ENCODE assay signal across 24 cellular contexts in the genomic region with DNA sequence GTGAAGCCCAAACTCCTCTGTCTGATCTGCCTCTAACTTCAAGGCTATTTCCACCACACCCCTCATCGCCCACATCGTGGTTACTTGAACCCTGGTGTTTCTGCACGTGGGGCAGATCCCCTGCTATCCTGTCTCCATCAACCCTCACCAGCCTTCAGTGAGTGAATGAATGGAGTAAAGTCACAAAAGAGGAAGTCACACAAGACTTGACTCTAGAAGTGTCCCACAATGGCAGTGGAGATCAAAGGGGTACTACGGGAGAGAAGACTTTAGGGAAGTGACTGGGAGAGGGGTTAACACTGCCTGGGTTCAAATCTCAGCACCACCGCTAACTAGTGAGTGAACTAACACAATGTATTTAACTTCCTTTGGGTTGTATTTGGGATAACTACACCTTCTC.
"Had no signal": no experiment of that assay in that cellular context is flagged by ENCODE, and none has a peak within 500 bp of the region (broad histone marks: within the 10 kb centered on the region; RNA-seq: fewer than 3 reads in every experiment).

No MANE protein-coding gene starts in this region.

- H3K36me3 Mint-ChIP-seq: activated naive CD4-positive, alpha-beta T cell treated with anti-CD3 and anti-CD28 coated beads, Interleukin-2, amount 10 ng/mL, durations not matched to agents 7 days and 5 days; activated naive CD8-positive, alpha-beta T cell treated with anti-CD3 and anti-CD28 coated beads for 36 hours; WTC11 had no signal

- H3K4me1 ChIP-seq: colonic mucosa, SJSA1 had no signal

- H3K9ac ChIP-seq: KMS-11 had no signal

- H3K27me3 Mint-ChIP-seq: activated naive CD8-positive, alpha-beta T cell treated with anti-CD3 and anti-CD28 coated beads for 36 hours had no signal

- H3K36me3 ChIP-seq: colonic mucosa, SJSA1 had no signal

- H3K4me3 Mint-ChIP-seq: activated CD8-positive, alpha-beta T cell treated with anti-CD3 and anti-CD28 coated beads, Interleukin-2, amount 10 ng/mL, durations not matched to agents 7 days and 5 days; activated naive CD4-positive, alpha-beta T cell treated with anti-CD3 and anti-CD28 coated beads, Interleukin-2, amount 10 ng/mL, durations not matched to agents 7 days and 5 days; activated naive CD8-positive, alpha-beta T cell treated with anti-CD3 and anti-CD28 coated beads for 36 hours; activated T-helper 17 cell treated with anti-CD3 and anti-CD28 coated beads, Interleukin-2, amount 50 U/mL, for 72 hours; T-helper 1 cell treated with Interleukin-12 subunit alpha and Interleukin-12 subunit beta and Interleukin-4 antibody, amounts not matched to agents 30 μg/mL and 1 μg/mL, for 36 hours; WTC11 had no signal

- H3K9me3 ChIP-seq: colonic mucosa, SJSA1 had no signal

- H3K4me3 ChIP-seq: colonic mucosa, SJSA1 had no signal

- H3K27ac ChIP-seq: colonic mucosa, KMS-11, SJSA1 had no signal

- ATAC-seq: activated CD8-positive, alpha-beta T cell treated with anti-CD3 and anti-CD28 coated beads, Interleukin-2, amount 10 ng/mL, durations not matched to agents 7 days and 5 days; activated T-helper 17 cell treated with anti-CD3 and anti-CD28 coated beads, Interleukin-2, amount 50 U/mL, for 72 hours; WTC11 had no signal

- H3K27me3 ChIP-seq: colonic mucosa, SJSA1 had no signal

- DNase-seq: activated CD4-positive, alpha-beta T cell treated with anti-CD3 and anti-CD28 coated beads for 48 hours; activated CD4-positive, alpha-beta T cell treated with anti-CD3 and anti-CD28 coated beads, Interleukin-2, amount 50 U/mL, for 4 hours; activated CD4-positive, CD25-positive, alpha-beta regulatory T cell treated with anti-CD3 and anti-CD28 coated beads, Interleukin-2, amount 50 U/mL, for 72 hours; activated CD8-positive, alpha-beta T cell treated with anti-CD3 and anti-CD28 coated beads, Interleukin-2, amount 10 ng/mL, durations not matched to agents 7 days and 5 days; activated gamma-delta T cell treated with Interleukin-2 at 50 U/mL for 16 hours; activated naive CD4-positive, alpha-beta T cell treated with anti-CD3 and anti-CD28 coated beads, Interleukin-2, amount 10 ng/mL, durations not matched to agents 7 days and 5 days; activated naive CD8-positive, alpha-beta T cell treated with anti-CD3 and anti-CD28 coated beads for 36 hours; activated T-cell treated with anti-CD3 and anti-CD28 coated beads for 4 hours; activated T-cell treated with anti-CD3 and anti-CD28 coated beads, Interleukin-2, amount 50 U/mL, for 48 hours; colonic mucosa; NCI-H1092; NCI-H1417; NCI-H1930; NCI-H2171; NCI-H2227 treated with DMSO at 0.1 percent for 48 hours; NCI-H446 treated with DMSO at 0.1 percent for 48 hours; NCI-H526; NCI-H774; SHP77 had no signal

- H3K4me2 ChIP-seq: KMS-11 had no signal

- H3K4me1 Mint-ChIP-seq: activated naive CD4-positive, alpha-beta T cell treated with anti-CD3 and anti-CD28 coated beads, Interleukin-2, amount 10 ng/mL, durations not matched to agents 7 days and 5 days; activated naive CD8-positive, alpha-beta T cell treated with anti-CD3 and anti-CD28 coated beads for 36 hours; activated T-helper 17 cell treated with anti-CD3 and anti-CD28 coated beads, Interleukin-2, amount 50 U/mL, for 72 hours had no signal

- H3K27ac Mint-ChIP-seq: activated CD8-positive, alpha-beta T cell treated with anti-CD3 and anti-CD28 coated beads, Interleukin-2, amount 10 ng/mL, durations not matched to agents 7 days and 5 days; activated naive CD4-positive, alpha-beta T cell treated with anti-CD3 and anti-CD28 coated beads, Interleukin-2, amount 10 ng/mL, durations not matched to agents 7 days and 5 days; activated naive CD8-positive, alpha-beta T cell treated with anti-CD3 and anti-CD28 coated beads for 36 hours; activated T-helper 17 cell treated with anti-CD3 and anti-CD28 coated beads, Interleukin-2, amount 50 U/mL, for 72 hours; T-helper 1 cell treated with Interleukin-12 subunit alpha and Interleukin-12 subunit beta and Interleukin-4 antibody, amounts not matched to agents 30 μg/mL and 1 μg/mL, for 36 hours had no signal

- H3K9me3 Mint-ChIP-seq: activated naive CD4-positive, alpha-beta T cell treated with anti-CD3 and anti-CD28 coated beads, Interleukin-2, amount 10 ng/mL, durations not matched to agents 7 days and 5 days; activated naive CD8-positive, alpha-beta T cell treated with anti-CD3 and anti-CD28 coated beads for 36 hours; activated T-helper 17 cell treated with anti-CD3 and anti-CD28 coated beads, Interleukin-2, amount 50 U/mL, for 72 hours; T-helper 1 cell treated with Interleukin-12 subunit alpha and Interleukin-12 subunit beta and Interleukin-4 antibody, amounts not matched to agents 30 μg/mL and 1 μg/mL, for 36 hours; WTC11 had no signal
